Comparison of ENCODE assay signal across 2 cellular contexts in genomic region chr1:49333946-49334345, GRCh38.
TF ChIP-seq lines count a peak whose summit lies in the region.

No MANE protein-coding gene starts in this region.

TF ChIP-seq in SK-N-SH treated with all-trans-retinoic acid at 6 μM for 48 hours, 23 proteins besides CTCF, POLR2A, EP300 and RAD21 (continued from another document):
- TF ChIP-seq SNAI2 (CRISPR knock-in tag; IDR thresholded peaks at IDR 0.05), result no peak
- TF ChIP-seq PPARA (CRISPR knock-in tag; IDR thresholded peaks at IDR 0.05; ENCODE audit: borderline replicate concordance), result no peak
- TF ChIP-seq ZNF565 (CRISPR knock-in tag; conservative IDR thresholded peaks at IDR 0.05; ENCODE audit: low read depth), result no peak
- TF ChIP-seq CREB5 (CRISPR knock-in tag; IDR thresholded peaks at IDR 0.05; ENCODE audit: low read depth), result 0 out of 2 replicates have a peak, but pooled peaks have one; percentile 40
- TF ChIP-seq CSRNP3 (CRISPR knock-in tag; IDR thresholded peaks at IDR 0.05), result no peak
- no peak for TF ChIP-seq RARB (CRISPR knock-in tag; IDR thresholded peaks at IDR 0.05)
- no peak for TF ChIP-seq GLIS3 (CRISPR knock-in tag; IDR thresholded peaks at IDR 0.05)
- TF ChIP-seq ZFP3 (CRISPR knock-in tag; IDR thresholded peaks at IDR 0.05), result no peak
- TF ChIP-seq ZFP30 (CRISPR knock-in tag; IDR thresholded peaks at IDR 0.05), result no peak
- peak; percentile 75 for TF ChIP-seq ISL1 (CRISPR knock-in tag; IDR thresholded peaks at IDR 0.05)

TF ChIP-seq in WTC11, 78 proteins besides CTCF, POLR2A, EP300 and RAD21:
- TF ChIP-seq PRDM15 (CRISPR knock-in tag; IDR thresholded peaks at IDR 0.05) (no peak), SP1 (CRISPR knock-in tag; conservative IDR thresholded peaks at IDR 0.05) (no peak), GTF2I (CRISPR knock-in tag; conservative IDR thresholded peaks at IDR 0.05) (no peak), ZNF219 (CRISPR knock-in tag; IDR thresholded peaks at IDR 0.05; ENCODE audit: borderline replicate concordance) (no peak), FOXJ3 (CRISPR knock-in tag; IDR thresholded peaks at IDR 0.05; ENCODE audit: borderline replicate concordance) (no peak), ZNF232 (CRISPR knock-in tag; IDR thresholded peaks at IDR 0.05) (no peak), RORB (CRISPR knock-in tag; IDR thresholded peaks at IDR 0.05) (no peak), ETV6 (CRISPR knock-in tag; IDR thresholded peaks at IDR 0.05) (no peak), CREB1 (CRISPR knock-in tag; IDR thresholded peaks at IDR 0.05) (no peak), TEAD1 (CRISPR knock-in tag; IDR thresholded peaks at IDR 0.05) (no peak), PREB (CRISPR knock-in tag; IDR thresholded peaks at IDR 0.05; ENCODE audit: borderline replicate concordance) (no peak), USF2 (CRISPR knock-in tag; IDR thresholded peaks at IDR 0.05) (no peak), MXD4 (CRISPR knock-in tag; IDR thresholded peaks at IDR 0.05; ENCODE audit: borderline replicate concordance) (no peak), IRF1 (CRISPR knock-in tag; IDR thresholded peaks at IDR 0.05) (no peak), SMAD4 (CRISPR knock-in tag; IDR thresholded peaks at IDR 0.05) (no peak), HMGXB4 (CRISPR knock-in tag; IDR thresholded peaks at IDR 0.05) (no peak), TCF7 (CRISPR knock-in tag; IDR thresholded peaks at IDR 0.05; ENCODE audit: low read depth) (no peak), MYBL2 (CRISPR knock-in tag; IDR thresholded peaks at IDR 0.05) (no peak), ZNF317 (CRISPR knock-in tag; IDR thresholded peaks at IDR 0.05; ENCODE audit: borderline replicate concordance, low read depth) (no peak)
